11 cellular contexts compared by ENCODE assay signal in genomic region chr3:53083496-53083895, GRCh38. TPM values are rescaled to one million over a fixed set of nuclear protein-coding genes. Genes with fewer than 3 reads are reported as not detected.
DNase-seq lines count a peak whose midpoint lies in the region; ATAC-seq and TF ChIP-seq lines count a peak whose summit lies in the region.
"Had no signal": no experiment of that assay in that cellular context is flagged by ENCODE, and none has a peak within 500 bp of the region (broad histone marks: within the 10 kb centered on the region; RNA-seq: fewer than 3 reads in every experiment).

No MANE protein-coding gene starts in this region.

- TF ChIP-seq POLR2A in erythroblast (IDR thresholded peaks at IDR 0.05; ENCODE audit: low read length), result no peak

- CTCF ChIA-PET in BJ (lab: Yijun Ruan, JAX), result interaction anchor here (0.6 to 1.4 kb wide), 3 partner anchors 10 to 77 kb away, joined by 3 to 7 read pairs (median 4); no protein-coding TSS in a partner anchor
- CTCF ChIA-PET in activated CD8-positive, alpha-beta memory T cell treated with anti-CD3 and anti-CD28 coated beads, Interleukin-2, amount 10 ng/mL, durations not matched to agents 7 days and 5 days (lab: Charles Lee), result no interaction called here

- H3K27me3 ChIP-seq in BJ (ENCODE audit: control insufficient read depth, insufficient read depth, low read length), result no peaks in the 10 kb centered on the region

- no peaks in the 10 kb centered on the region for H3K36me3 Mint-ChIP-seq in activated CD8-positive, alpha-beta memory T cell treated with anti-CD3 and anti-CD28 coated beads, Interleukin-2, amount 10 ng/mL, durations not matched to agents 7 days and 5 days

- no peaks in the 10 kb centered on the region for H3K36me3 ChIP-seq in BJ (ENCODE audit: control insufficient read depth, insufficient read depth, low read length)

- DNase-seq in BJ (ENCODE audit: low read depth) (peak; percentile 60), M059J (ENCODE audit: low read depth) (peak; percentile 64), erythroblast (lab: John Stamatoyannopoulos, UW) (peak; percentile 33 to 54), mesenteric fat pad (ENCODE audit: low spot score) (peak; percentile 86), NCI-H2196 (lab: John Stamatoyannopoulos, UW; ENCODE audit: unreplicated experiment) (no peak)
- no peak for DNase-seq in activated CD8-positive, alpha-beta memory T cell treated with anti-CD3 and anti-CD28 coated beads, Interleukin-2, amount 10 ng/mL, durations not matched to agents 7 days and 5 days
- DNase-seq: left colon, MM.1S had no signal

- no peak for ATAC-seq in GM21447 (IDR thresholded peaks at IDR 0.05; ENCODE audit: unreplicated experiment)
- no peak for ATAC-seq in GM21515 (IDR thresholded peaks at IDR 0.05; ENCODE audit: unreplicated experiment)
- ATAC-seq in activated CD8-positive, alpha-beta memory T cell treated with anti-CD3 and anti-CD28 coated beads, Interleukin-2, amount 10 ng/mL, durations not matched to agents 7 days and 5 days, result no peak
- ATAC-seq: GM23338, left colon had no signal

- no peaks in the 10 kb centered on the region for H3K4me1 Mint-ChIP-seq in activated CD8-positive, alpha-beta memory T cell treated with anti-CD3 and anti-CD28 coated beads, Interleukin-2, amount 10 ng/mL, durations not matched to agents 7 days and 5 days

- H3K27ac Mint-ChIP-seq in activated CD8-positive, alpha-beta memory T cell treated with anti-CD3 and anti-CD28 coated beads, Interleukin-2, amount 10 ng/mL, durations not matched to agents 7 days and 5 days, result no peak overlapping the region
- H3K27ac Mint-ChIP-seq: GM23338 had no signal

- no peak overlapping the region for H3K4me3 ChIP-seq in BJ (ENCODE audit: low read depth, low read length)
- H3K4me3 ChIP-seq: GM23338 had no signal

- no peak overlapping the region for H3K4me3 Mint-ChIP-seq in activated CD8-positive, alpha-beta memory T cell treated with anti-CD3 and anti-CD28 coated beads, Interleukin-2, amount 10 ng/mL, durations not matched to agents 7 days and 5 days
- H3K4me3 Mint-ChIP-seq: GM23338 had no signal

- no peaks in the 10 kb centered on the region for H3K9me3 Mint-ChIP-seq in activated CD8-positive, alpha-beta memory T cell treated with anti-CD3 and anti-CD28 coated beads, Interleukin-2, amount 10 ng/mL, durations not matched to agents 7 days and 5 days (ENCODE audit: low read depth)
- H3K9me3 Mint-ChIP-seq: GM23338 had no signal

- POLR2A ChIA-PET in BJ (lab: Charles Lee), result no interaction called here

- no peaks in the 10 kb centered on the region for H3K27me3 Mint-ChIP-seq in activated CD8-positive, alpha-beta memory T cell treated with anti-CD3 and anti-CD28 coated beads, Interleukin-2, amount 10 ng/mL, durations not matched to agents 7 days and 5 days

- no peak for TF ChIP-seq CTCF in BJ (IDR thresholded peaks at IDR 0.05; ENCODE audit: insufficient read depth, low read depth, low read length)

RNA-seq across cellular contexts. Expression of gene SFMBT1, which starts 37.6 kb away (rescaled TPM):
- 2.1 and 2.6 TPM in 2 replicates for polyA plus RNA-seq in BJ (2011; rRNA removed)
- 3.8 and 4.8 TPM in 2 replicates for polyA minus RNA-seq in BJ (2011; rRNA and poly(A)+ RNA removed)
- 16.1 and 17.7 TPM in 2 replicates for total RNA-seq in M059J (2014; rRNA removed; shearing (Covaris generic))
- total RNA-seq in mesenteric fat pad, result 8.9 TPM
- total RNA-seq in activated CD8-positive, alpha-beta memory T cell treated with anti-CD3 and anti-CD28 coated beads, Interleukin-2, amount 10 ng/mL, durations not matched to agents 7 days and 5 days, result 10 to 100 TPM; 25.9 to 29.7 TPM

RNA-seq across cellular contexts. Expression of gene RFT1, which starts 46.7 kb away (rescaled TPM):
- 27.9 and 33.5 TPM in 2 replicates for polyA plus RNA-seq in BJ (2011; rRNA removed)
- 38.3 and 50.3 TPM in 2 replicates for polyA minus RNA-seq in BJ (2011; rRNA and poly(A)+ RNA removed)
- 12.8 and 15.1 TPM in 2 replicates for total RNA-seq in M059J (2014; rRNA removed; shearing (Covaris generic))
- 19.1 TPM for total RNA-seq in mesenteric fat pad
- total RNA-seq in activated CD8-positive, alpha-beta memory T cell treated with anti-CD3 and anti-CD28 coated beads, Interleukin-2, amount 10 ng/mL, durations not matched to agents 7 days and 5 days, result 10 to 100 TPM; 32.4 to 38.3 TPM

Comparison
In these comparisons a context has a peak if more than half of its experiments do, and no peak if none do; other contexts are left out.
1. DNase-seq: peak in BJ (single experiment), M059J (single experiment), erythroblast (2 of 2) and mesenteric fat pad (single experiment); none in NCI-H2196 (single experiment) and activated CD8-positive, alpha-beta memory T cell treated with anti-CD3 and anti-CD28 coated beads, Interleukin-2, amount 10 ng/mL, durations not matched to agents 7 days and 5 days (single experiment).